17 cellular contexts compared by ENCODE assay signal in the genomic region with DNA sequence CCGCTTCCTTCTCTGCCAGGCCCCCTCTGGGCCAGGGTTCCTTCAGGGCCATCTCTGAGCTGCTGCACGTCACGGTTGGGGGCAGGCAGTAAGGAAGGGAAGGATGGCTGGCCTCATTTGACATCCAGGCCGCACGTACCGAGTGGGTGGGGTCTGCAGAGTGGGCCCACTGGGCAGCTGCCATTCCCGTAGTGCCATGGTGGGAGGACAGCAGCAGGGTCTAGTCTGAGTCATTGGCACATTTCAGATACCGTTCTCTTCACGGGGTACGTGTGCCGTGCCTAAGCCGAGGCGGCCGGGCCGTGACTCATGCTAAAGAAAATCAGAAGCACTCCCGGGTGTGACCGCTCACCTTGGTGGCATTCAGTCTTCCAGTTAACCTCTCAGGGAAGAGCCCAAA. TPM values are rescaled to one million over a fixed set of nuclear protein-coding genes. Genes with fewer than 3 reads are reported as not detected.
A peak's percentile ranks its signal among the peaks of the same experiment; 100 is the strongest.
DNase-seq lines count a peak whose midpoint lies in the region; ATAC-seq and TF ChIP-seq lines count a peak whose summit lies in the region.
"Had no signal": no experiment of that assay in that cellular context is flagged by ENCODE, and none has a peak within 500 bp of the region (broad histone marks: within the 10 kb centered on the region; RNA-seq: fewer than 3 reads in every experiment).

No MANE protein-coding gene starts in this region.

- TF ChIP-seq CTCF in endodermal cell (conservative IDR thresholded peaks at IDR 0.05) (no peak), retinal pigment epithelial cell (conservative IDR thresholded peaks at IDR 0.05; ENCODE audit: low read depth, low read length) (no peak), nephron progenitor cell (IDR thresholded peaks at IDR 0.05) (no peak)

- no peaks in the 10 kb centered on the region for H3K9me2 ChIP-seq in GM23248 (ENCODE audit: insufficient read depth)

- in situ Hi-C loops in GM23248 (cut with MboI), result no loop called here

- H3K79me2 ChIP-seq in GM23248 (ENCODE audit: insufficient read depth), result peaks cover 17% of the 10 kb centered on the region

- H4K20me1 ChIP-seq in GM23248 (ENCODE audit: insufficient read depth), result no peaks in the 10 kb centered on the region

- H3K27me3 Mint-ChIP-seq in endodermal cell (ENCODE audit: insufficient read depth), result no peaks in the 10 kb centered on the region
- peaks cover 4% of the 10 kb centered on the region for H3K27me3 Mint-ChIP-seq in nephron progenitor cell (ENCODE audit: low read depth, poor library complexity)

- H3K9ac ChIP-seq in GM23248 (no peak overlapping the region), endodermal cell (ENCODE audit: extremely low read depth, low read length, poor library complexity, severe bottlenecking) (no peak overlapping the region)

- H3K27ac Mint-ChIP-seq in endodermal cell, result no peak overlapping the region
- H3K27ac Mint-ChIP-seq in nephron progenitor cell, result no peak overlapping the region

- H3K9me3 Mint-ChIP-seq in endodermal cell (no peaks in the 10 kb centered on the region), nephron progenitor cell (no peaks in the 10 kb centered on the region)

- H3K4me3 ChIP-seq in GM23248, result no peak overlapping the region
- H3K4me3 ChIP-seq in endodermal cell (ENCODE audit: low read length), result no peak overlapping the region
- no peak overlapping the region for H3K4me3 ChIP-seq in retinal pigment epithelial cell (ENCODE audit: low read length)
- H3K4me3 ChIP-seq: BLaER1 treated with 17β-estradiol and CSF1 and Interleukin-3, amounts not matched to agents 10 nM and 100 nM; body of pancreas; left ventricle myocardium inferior; MG63 had no signal

- H3K36me3 ChIP-seq in GM23248 (ENCODE audit: low read depth), result peaks cover 7% of the 10 kb centered on the region; the same call in 1 of the 2 replicates
- peaks cover 17% of the 10 kb centered on the region for H3K36me3 ChIP-seq in endodermal cell (ENCODE audit: control insufficient read depth, insufficient read depth, low read length)

- no peaks in the 10 kb centered on the region for H3K9me3 ChIP-seq in GM23248 (ENCODE audit: low read depth)
- no peaks in the 10 kb centered on the region for H3K9me3 ChIP-seq in endodermal cell (ENCODE audit: control insufficient read depth, low read length)
- H3K9me3 ChIP-seq: BLaER1 treated with 17β-estradiol and CSF1 and Interleukin-3, amounts not matched to agents 10 nM and 100 nM; body of pancreas; left ventricle myocardium inferior; MG63 had no signal

- no peak overlapping the region for H3K4me2 ChIP-seq in GM23248 (ENCODE audit: unreplicated experiment)
- H3K4me2 ChIP-seq: BLaER1 treated with 17β-estradiol and CSF1 and Interleukin-3, amounts not matched to agents 10 nM and 100 nM had no signal

- ATAC-seq in HG03095 (IDR thresholded peaks at IDR 0.05; ENCODE audit: unreplicated experiment), result no peak
- ATAC-seq: body of pancreas had no signal

- H3K4me1 Mint-ChIP-seq in endodermal cell (no peaks in the 10 kb centered on the region), nephron progenitor cell (peaks cover 7% of the 10 kb centered on the region)

- no peak overlapping the region for H3K27ac ChIP-seq in GM23248
- no peak overlapping the region for H3K27ac ChIP-seq in endodermal cell (ENCODE audit: low read depth, low read length)
- H3K27ac ChIP-seq: body of pancreas, left ventricle myocardium inferior had no signal

- DNase-seq in GM23248 (peak; percentile 38), RPMI7951 (ENCODE audit: low read depth) (peak; percentile 69), endodermal cell (peak; percentile 39), retinal pigment epithelial cell (ENCODE audit: low read depth) (peak; percentile 65), nephron progenitor cell (no peak)
- DNase-seq in activated CD4-positive, alpha-beta T cell treated with anti-CD3 and anti-CD28 coated beads for 48 hours, result no peak
- DNase-seq in stimulated activated CD4-positive, alpha-beta T cell treated with anti-CD3 and anti-CD28 coated beads, Interleukin-2, amount 100 ng/mL, for 24 hours, result no peak
- DNase-seq: activated CD4-positive, CD25-positive, alpha-beta regulatory T cell; body of pancreas; left ventricle myocardium inferior; MG63; NCI-H187 treated with DMSO at 0.1 percent for 48 hours had no signal

- no peak overlapping the region for H2AFZ ChIP-seq in GM23248

- 75 to 76% methylated on average over 17 of the region's 17 CpGs for WGBS in GM23248 (ENCODE audit: low coverage in 1 of 2, low lambda C conversion rate in 2 of 2, missing lambda C conversion rate in 2 of 2), 2 experiments
- 88 to 92% methylated on average over 17 of the region's 17 CpGs for WGBS in endodermal cell (ENCODE audit: insufficient coverage in 1 of 2, insufficient read length in 1 of 2), 2 experiments

- H3K4me1 ChIP-seq in GM23248 (ENCODE audit: insufficient read depth) (no peaks in the 10 kb centered on the region), endodermal cell (ENCODE audit: control insufficient read depth, insufficient read depth, low read length) (no peaks in the 10 kb centered on the region)

- H3K36me3 Mint-ChIP-seq in endodermal cell (ENCODE audit: low read depth) (peaks cover 27% of the 10 kb centered on the region), nephron progenitor cell (ENCODE audit: low read depth) (peaks cover 16% of the 10 kb centered on the region)

- H3F3A ChIP-seq in GM23248 (ENCODE audit: insufficient read depth), result no peaks in the 10 kb centered on the region

- H3K4me3 Mint-ChIP-seq in endodermal cell (no peak overlapping the region), nephron progenitor cell (no peak overlapping the region)

- no peaks in the 10 kb centered on the region for H3K27me3 ChIP-seq in GM23248 (replicated peaks; ENCODE audit: insufficient read depth)
- no peaks in the 10 kb centered on the region for H3K27me3 ChIP-seq in endodermal cell (ENCODE audit: control insufficient read depth, insufficient read depth, low read length, poor library complexity, severe bottlenecking)
- H3K27me3 ChIP-seq: BLaER1 treated with 17β-estradiol and CSF1 and Interleukin-3, amounts not matched to agents 10 nM and 100 nM; body of pancreas; MG63 had no signal

RNA-seq across cellular contexts. Expression of a gene that starts 43.9 kb away (rescaled TPM):
- total RNA-seq in GM23248 (2014; rRNA removed; shearing (Covaris generic)), result not detected in 2 replicates
- not detected in 2 replicates for polyA plus RNA-seq in GM23248 (2016; fragmentation: Nextera tagmentation; extraction: Ambion mirVana)
- not detected in 2 replicates for total RNA-seq in RPMI7951 (2014; rRNA removed; shearing (Covaris generic))
- not detected for total RNA-seq in endodermal cell
- polyA plus RNA-seq in endodermal cell (2013, experiment 1 of 2), result not detected
- not detected for polyA plus RNA-seq in endodermal cell (2013, experiment 2 of 2)
- total RNA-seq: body of pancreas; left ventricle myocardium inferior; NCI-H460; subcutaneous adipose tissue; T-helper 1 cell treated with Interleukin-12 subunit alpha and Interleukin-12 subunit beta and Interleukin-4 antibody, amounts not matched to agents 30 ng/mL and 1 ng/mL, for 36 hours had no signal

RNA-seq across cellular contexts. Expression of a gene that starts 51.6 kb away (rescaled TPM):
- total RNA-seq in GM23248 (2014; rRNA removed; shearing (Covaris generic)), result 6.4 and 7.1 TPM in 2 replicates
- 7.4 and 7.5 TPM in 2 replicates for polyA plus RNA-seq in GM23248 (2016; fragmentation: Nextera tagmentation; extraction: Ambion mirVana)
- 2.6 and 3.8 TPM in 2 replicates for total RNA-seq in RPMI7951 (2014; rRNA removed; shearing (Covaris generic))
- total RNA-seq in endodermal cell, result 10 to 100 TPM; 27.4 to 32.2 TPM
- polyA plus RNA-seq in endodermal cell (2013, experiment 1 of 2), result 21.0 TPM
- polyA plus RNA-seq in endodermal cell (2013, experiment 2 of 2), result 18.5 TPM

RNA-seq across cellular contexts. Expression of a gene that starts 52.8 kb away (rescaled TPM):
- 6.4 TPM in 1 of 2 replicates, not detected in the other for total RNA-seq in GM23248 (2014; rRNA removed; shearing (Covaris generic))
- polyA plus RNA-seq in GM23248 (2016; fragmentation: Nextera tagmentation; extraction: Ambion mirVana), result 1.5 and 1.9 TPM in 2 replicates
- 0.36 and 0.59 TPM in 2 replicates for total RNA-seq in RPMI7951 (2014; rRNA removed; shearing (Covaris generic))
- total RNA-seq in endodermal cell, result 1 to 10 TPM; 1.5 to 2.4 TPM
- 1.2 TPM for polyA plus RNA-seq in endodermal cell (2013, experiment 1 of 2)
- 0.79 TPM for polyA plus RNA-seq in endodermal cell (2013, experiment 2 of 2)
- total RNA-seq: NCI-H460; T-helper 1 cell treated with Interleukin-12 subunit alpha and Interleukin-12 subunit beta and Interleukin-4 antibody, amounts not matched to agents 30 ng/mL and 1 ng/mL, for 36 hours had no signal

Comparison
In these comparisons a context has a peak if more than half of its experiments do, and no peak if none do; other contexts are left out.
1. DNase-seq: peak in GM23248 (single experiment), RPMI7951 (single experiment), endodermal cell (single experiment) and retinal pigment epithelial cell (single experiment); none in activated CD4-positive, alpha-beta T cell treated with anti-CD3 and anti-CD28 coated beads for 48 hours (single experiment), stimulated activated CD4-positive, alpha-beta T cell treated with anti-CD3 and anti-CD28 coated beads, Interleukin-2, amount 100 ng/mL, for 24 hours (0 of 2) and nephron progenitor cell (single experiment).